23 cellular contexts compared by ENCODE assay signal in the genomic region with DNA sequence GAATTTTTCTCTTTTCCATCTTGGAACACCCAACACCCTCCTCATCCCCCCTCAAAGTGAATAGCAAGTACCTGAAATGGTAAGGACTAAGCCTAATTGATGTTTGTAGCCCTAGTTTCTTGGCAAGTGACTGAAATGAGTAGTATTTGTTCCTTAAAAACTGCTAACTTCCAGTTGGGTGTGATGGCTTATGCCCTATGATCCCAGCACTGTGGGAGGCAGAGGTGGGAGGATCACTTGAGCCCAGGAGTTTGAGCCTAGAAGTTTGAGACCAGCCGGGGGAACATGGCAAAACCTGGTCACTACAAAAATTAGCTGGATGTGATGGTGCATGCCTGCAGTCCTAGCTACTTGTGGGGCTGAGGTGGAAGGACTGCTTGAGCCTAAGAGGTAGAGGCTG.
"Had no signal": no experiment of that assay in that cellular context is flagged by ENCODE, and none has a peak within 500 bp of the region (broad histone marks: within the 10 kb centered on the region; RNA-seq: fewer than 3 reads in every experiment).

No MANE protein-coding gene starts in this region.

- H3K4me1 Mint-ChIP-seq: WTC11 had no signal

- DNase-seq: activated CD4-positive, alpha-beta T cell treated with anti-CD3 and anti-CD28 coated beads, Interleukin-2, amount 50 U/mL, for 48 hours; activated gamma-delta T cell treated with Interleukin-2 at 50 U/mL for 16 hours; adrenal gland; brain microvascular endothelial cell; caudate nucleus; effector memory CD4-positive, alpha-beta T cell; foreskin melanocyte; hypothalamus; pancreas; right lobe of liver; stimulated activated CD4-positive, alpha-beta T cell treated with anti-CD3 and anti-CD28 coated beads, Interleukin-1b, Interleukin-23, amount 100 ng/mL, for 48 hours; stomach; T-cell; T-helper 9 cell; transverse colon had no signal

- H3K27me3 ChIP-seq: adrenal gland, ascending aorta, brain microvascular endothelial cell, pancreas, right lobe of liver, stomach, suprapubic skin, transverse colon had no signal

- H3K4me3 Mint-ChIP-seq: activated naive CD8-positive, alpha-beta T cell; activated T-helper 1 cell treated with anti-CD3 and anti-CD28 coated beads, Interleukin-12 subunit alpha, Interleukin-12 subunit beta, Interleukin-2, Interleukin-4 antibody, amounts not matched to agents 30 ng/mL and 10 ng/mL and 1 ng/mL, durations not matched to agents 14 hours and 24 hours and 36 hours; natural killer cell treated with Interleukin-12 subunit alpha and Interleukin-12 subunit beta and Interleukin-15 and Interleukin-18, amount 100 ng/mL, for 72 hours; T-cell; WTC11 had no signal

- H3K27ac ChIP-seq: adrenal gland, ascending aorta, brain microvascular endothelial cell, pancreas, right lobe of liver, skin epidermis, stomach, suprapubic skin, transverse colon had no signal

- H3K27ac Mint-ChIP-seq: activated naive CD8-positive, alpha-beta T cell; activated T-helper 1 cell treated with anti-CD3 and anti-CD28 coated beads, Interleukin-12 subunit alpha, Interleukin-12 subunit beta, Interleukin-2, Interleukin-4 antibody, amounts not matched to agents 30 ng/mL and 10 ng/mL and 1 ng/mL, durations not matched to agents 14 hours and 24 hours and 36 hours; WTC11 had no signal

- H3K4me1 ChIP-seq: adrenal gland, ascending aorta, pancreas, right lobe of liver, stomach, suprapubic skin had no signal

- ATAC-seq: esophagus mucosa; natural killer cell treated with Interleukin-12 subunit alpha and Interleukin-12 subunit beta and Interleukin-15 and Interleukin-18, amount 100 ng/mL, for 72 hours; pancreas; right lobe of liver; T-cell; WTC11 had no signal

- H3K27me3 Mint-ChIP-seq: activated naive CD8-positive, alpha-beta T cell; natural killer cell treated with Interleukin-12 subunit alpha and Interleukin-12 subunit beta and Interleukin-15 and Interleukin-18, amount 100 ng/mL, for 72 hours; T-cell had no signal

- H3K4me3 ChIP-seq: adrenal gland, ascending aorta, pancreas, right lobe of liver, skin epidermis, stomach, suprapubic skin, transverse colon had no signal

- H3K9me3 Mint-ChIP-seq: activated T-helper 1 cell treated with anti-CD3 and anti-CD28 coated beads, Interleukin-12 subunit alpha, Interleukin-12 subunit beta, Interleukin-2, Interleukin-4 antibody, amounts not matched to agents 30 ng/mL and 10 ng/mL and 1 ng/mL, durations not matched to agents 14 hours and 24 hours and 36 hours; natural killer cell treated with Interleukin-12 subunit alpha and Interleukin-12 subunit beta and Interleukin-15 and Interleukin-18, amount 100 ng/mL, for 72 hours; T-cell; WTC11 had no signal
